ENCODE assay signal across 1 cellular context in the genomic region with DNA sequence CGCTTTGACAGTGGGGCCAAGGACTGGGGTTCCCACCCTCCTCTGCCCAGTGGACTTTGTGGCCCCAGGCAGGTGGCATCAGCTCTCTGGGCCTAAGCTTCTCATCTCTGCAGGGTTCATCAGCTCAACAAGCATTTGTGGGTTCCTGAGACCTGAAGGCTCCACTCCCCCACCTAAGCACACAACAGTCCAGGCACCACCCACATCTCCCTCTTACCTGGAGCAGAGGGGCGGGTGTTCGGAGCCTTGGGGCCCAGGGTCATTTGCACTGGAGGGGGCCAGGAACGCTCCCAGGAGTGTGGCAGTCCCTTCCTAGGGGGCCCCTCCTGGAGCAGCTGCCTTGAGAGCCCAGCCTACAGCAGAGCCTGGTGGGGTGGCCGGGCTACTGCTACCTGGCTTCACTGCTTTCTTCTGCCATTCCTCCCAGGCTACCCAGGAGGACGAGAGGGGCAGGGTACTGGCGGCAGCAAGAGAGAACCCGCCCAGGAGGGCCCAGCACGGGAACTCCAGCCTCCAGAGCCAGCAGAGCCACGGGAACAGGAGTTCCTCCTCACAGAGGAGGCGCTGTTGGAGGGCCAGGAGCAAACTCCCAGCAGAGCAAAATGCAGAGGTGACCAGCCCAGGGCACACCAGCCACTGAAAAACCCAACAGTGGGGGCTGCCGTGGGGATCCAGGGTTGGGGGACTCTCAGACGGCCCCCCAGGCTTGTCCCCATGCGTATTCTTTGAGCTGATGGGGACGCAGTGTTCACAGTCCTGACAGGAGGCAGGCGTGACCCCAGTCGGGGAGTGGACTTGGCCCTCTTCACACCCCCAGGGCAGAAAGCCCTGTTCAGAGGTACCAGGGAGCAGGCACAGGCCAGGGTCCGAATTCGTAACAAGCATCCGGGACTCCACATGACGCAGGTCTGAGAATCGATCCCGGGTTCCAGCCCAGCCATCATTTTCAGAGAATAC.
TF ChIP-seq lines count a peak whose summit lies in the region.

No MANE protein-coding gene starts in this region.

TF ChIP-seq in HepG2, 621 proteins besides CTCF, POLR2A, EP300 and RAD21 (continued from another document):
- TF ChIP-seq, protein P1, sequence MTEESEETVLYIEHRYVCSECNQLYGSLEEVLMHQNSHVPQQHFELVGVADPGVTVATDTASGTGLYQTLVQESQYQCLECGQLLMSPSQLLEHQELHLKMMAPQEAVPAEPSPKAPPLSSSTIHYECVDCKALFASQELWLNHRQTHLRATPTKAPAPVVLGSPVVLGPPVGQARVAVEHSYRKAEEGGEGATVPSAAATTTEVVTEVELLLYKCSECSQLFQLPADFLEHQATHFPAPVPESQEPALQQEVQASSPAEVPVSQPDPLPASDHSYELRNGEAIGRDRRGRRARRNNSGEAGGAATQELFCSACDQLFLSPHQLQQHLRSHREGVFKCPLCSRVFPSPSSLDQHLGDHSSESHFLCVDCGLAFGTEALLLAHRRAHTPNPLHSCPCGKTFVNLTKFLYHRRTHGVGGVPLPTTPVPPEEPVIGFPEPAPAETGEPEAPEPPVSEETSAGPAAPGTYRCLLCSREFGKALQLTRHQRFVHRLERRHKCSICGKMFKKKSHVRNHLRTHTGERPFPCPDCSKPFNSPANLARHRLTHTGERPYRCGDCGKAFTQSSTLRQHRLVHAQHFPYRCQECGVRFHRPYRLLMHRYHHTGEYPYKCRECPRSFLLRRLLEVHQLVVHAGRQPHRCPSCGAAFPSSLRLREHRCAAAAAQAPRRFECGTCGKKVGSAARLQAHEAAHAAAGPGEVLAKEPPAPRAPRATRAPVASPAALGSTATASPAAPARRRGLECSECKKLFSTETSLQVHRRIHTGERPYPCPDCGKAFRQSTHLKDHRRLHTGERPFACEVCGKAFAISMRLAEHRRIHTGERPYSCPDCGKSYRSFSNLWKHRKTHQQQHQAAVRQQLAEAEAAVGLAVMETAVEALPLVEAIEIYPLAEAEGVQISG (CRISPR knock-in tag; IDR thresholded peaks at IDR 0.05), result peak; percentile 77
- TF ChIP-seq MTF2 (CRISPR knock-in tag; IDR thresholded peaks at IDR 0.05; ENCODE audit: borderline replicate concordance) (peak; percentile 57; the same call in 1 of the 2 replicates), ZNF670 (CRISPR knock-in tag; IDR thresholded peaks at IDR 0.05; ENCODE audit: borderline replicate concordance) (no peak), PHF20 (CRISPR knock-in tag; IDR thresholded peaks at IDR 0.05) (peak; percentile 25; the same call in 1 of the 2 replicates), PHF21A (CRISPR knock-in tag; IDR thresholded peaks at IDR 0.05) (peak; percentile 76), MTA1 (CRISPR knock-in tag; IDR thresholded peaks at IDR 0.05; ENCODE audit: borderline replicate concordance) (0 out of 2 replicates have a peak, but pooled peaks have one; percentile 48), NR2F1 (CRISPR knock-in tag; IDR thresholded peaks at IDR 0.05) (no peak), IRF2 (CRISPR knock-in tag; IDR thresholded peaks at IDR 0.05) (no peak), NFE2 (CRISPR knock-in tag; IDR thresholded peaks at IDR 0.05) (no peak), BORCS8-MEF2B (CRISPR knock-in tag; IDR thresholded peaks at IDR 0.05) (no peak), STAG1 (CRISPR knock-in tag; IDR thresholded peaks at IDR 0.05) (peak; percentile 30; the same call in 1 of the 2 replicates), ZNF432 (CRISPR knock-in tag; IDR thresholded peaks at IDR 0.05; ENCODE audit: borderline replicate concordance) (no peak), ZMYM2 (CRISPR knock-in tag; IDR thresholded peaks at IDR 0.05) (peak; percentile 56; the same call in 1 of the 2 replicates), ZNF605 (CRISPR knock-in tag; IDR thresholded peaks at IDR 0.05) (peak; percentile 56)
- TF ChIP-seq, protein P2, sequence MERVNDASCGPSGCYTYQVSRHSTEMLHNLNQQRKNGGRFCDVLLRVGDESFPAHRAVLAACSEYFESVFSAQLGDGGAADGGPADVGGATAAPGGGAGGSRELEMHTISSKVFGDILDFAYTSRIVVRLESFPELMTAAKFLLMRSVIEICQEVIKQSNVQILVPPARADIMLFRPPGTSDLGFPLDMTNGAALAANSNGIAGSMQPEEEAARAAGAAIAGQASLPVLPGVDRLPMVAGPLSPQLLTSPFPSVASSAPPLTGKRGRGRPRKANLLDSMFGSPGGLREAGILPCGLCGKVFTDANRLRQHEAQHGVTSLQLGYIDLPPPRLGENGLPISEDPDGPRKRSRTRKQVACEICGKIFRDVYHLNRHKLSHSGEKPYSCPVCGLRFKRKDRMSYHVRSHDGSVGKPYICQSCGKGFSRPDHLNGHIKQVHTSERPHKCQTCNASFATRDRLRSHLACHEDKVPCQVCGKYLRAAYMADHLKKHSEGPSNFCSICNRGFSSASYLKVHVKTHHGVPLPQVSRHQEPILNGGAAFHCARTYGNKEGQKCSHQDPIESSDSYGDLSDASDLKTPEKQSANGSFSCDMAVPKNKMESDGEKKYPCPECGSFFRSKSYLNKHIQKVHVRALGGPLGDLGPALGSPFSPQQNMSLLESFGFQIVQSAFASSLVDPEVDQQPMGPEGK (CRISPR knock-in tag; IDR thresholded peaks at IDR 0.05), result peak; percentile 40
- TF ChIP-seq, protein P3, sequence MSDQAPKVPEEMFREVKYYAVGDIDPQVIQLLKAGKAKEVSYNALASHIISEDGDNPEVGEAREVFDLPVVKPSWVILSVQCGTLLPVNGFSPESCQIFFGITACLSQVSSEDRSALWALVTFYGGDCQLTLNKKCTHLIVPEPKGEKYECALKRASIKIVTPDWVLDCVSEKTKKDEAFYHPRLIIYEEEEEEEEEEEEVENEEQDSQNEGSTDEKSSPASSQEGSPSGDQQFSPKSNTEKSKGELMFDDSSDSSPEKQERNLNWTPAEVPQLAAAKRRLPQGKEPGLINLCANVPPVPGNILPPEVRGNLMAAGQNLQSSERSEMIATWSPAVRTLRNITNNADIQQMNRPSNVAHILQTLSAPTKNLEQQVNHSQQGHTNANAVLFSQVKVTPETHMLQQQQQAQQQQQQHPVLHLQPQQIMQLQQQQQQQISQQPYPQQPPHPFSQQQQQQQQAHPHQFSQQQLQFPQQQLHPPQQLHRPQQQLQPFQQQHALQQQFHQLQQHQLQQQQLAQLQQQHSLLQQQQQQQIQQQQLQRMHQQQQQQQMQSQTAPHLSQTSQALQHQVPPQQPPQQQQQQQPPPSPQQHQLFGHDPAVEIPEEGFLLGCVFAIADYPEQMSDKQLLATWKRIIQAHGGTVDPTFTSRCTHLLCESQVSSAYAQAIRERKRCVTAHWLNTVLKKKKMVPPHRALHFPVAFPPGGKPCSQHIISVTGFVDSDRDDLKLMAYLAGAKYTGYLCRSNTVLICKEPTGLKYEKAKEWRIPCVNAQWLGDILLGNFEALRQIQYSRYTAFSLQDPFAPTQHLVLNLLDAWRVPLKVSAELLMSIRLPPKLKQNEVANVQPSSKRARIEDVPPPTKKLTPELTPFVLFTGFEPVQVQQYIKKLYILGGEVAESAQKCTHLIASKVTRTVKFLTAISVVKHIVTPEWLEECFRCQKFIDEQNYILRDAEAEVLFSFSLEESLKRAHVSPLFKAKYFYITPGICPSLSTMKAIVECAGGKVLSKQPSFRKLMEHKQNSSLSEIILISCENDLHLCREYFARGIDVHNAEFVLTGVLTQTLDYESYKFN (CRISPR knock-in tag; conservative IDR thresholded peaks at IDR 0.05), result 0 out of 2 replicates have a peak, but pooled peaks have one; percentile 30
